ENCODE assay signal across 8 cellular contexts in genomic region chr5:130871346-130872086, GRCh38.
DNase-seq lines count a peak whose midpoint lies in the region; ATAC-seq and TF ChIP-seq lines count a peak whose summit lies in the region.

No MANE protein-coding gene starts in this region.

- H3K36me3 Mint-ChIP-seq in activated CD4-positive, alpha-beta memory T cell treated with anti-CD3 and anti-CD28 coated beads for 36 hours: no peaks in the 10 kb centered on the region

- H3K4me3 ChIP-seq in fibroblast of mammary gland (ENCODE audit: control insufficient read depth, low read depth, low read length): no peak overlapping the region

- POLR2A ChIA-PET in activated CD4-positive, alpha-beta memory T cell treated with anti-CD3 and anti-CD28 coated beads for 36 hours (lab: Charles Lee): no interaction called here

- H3K27ac Mint-ChIP-seq in activated CD4-positive, alpha-beta memory T cell treated with anti-CD3 and anti-CD28 coated beads for 36 hours: no peak overlapping the region

- TF ChIP-seq CTCF in fibroblast of mammary gland (conservative IDR thresholded peaks at IDR 0.05; ENCODE audit: control insufficient read depth, insufficient read depth, low read depth, low read length): peak; percentile 74

- peak; percentile 76 for ATAC-seq in GM21576 (IDR thresholded peaks at IDR 0.05; ENCODE audit: unreplicated experiment)

- CTCF ChIA-PET in activated CD4-positive, alpha-beta memory T cell treated with anti-CD3 and anti-CD28 coated beads for 36 hours (lab: Charles Lee): interaction anchor here (0.6 to 2.4 kb wide), 24 partner anchors 10 to 1086 kb away, joined by 3 to 47 read pairs (median 4); no protein-coding TSS in a partner anchor

- intact Hi-C loops in activated CD4-positive, alpha-beta memory T cell treated with anti-CD3 and anti-CD28 coated beads for 36 hours (cut with micrococcal nuclease): loop anchor here (1.0 kb wide), 3 partner anchors 197 to 546 kb away; no protein-coding TSS in a partner anchor

- peaks cover 8% of the 10 kb centered on the region for H3K4me1 Mint-ChIP-seq in activated CD4-positive, alpha-beta memory T cell treated with anti-CD3 and anti-CD28 coated beads for 36 hours (ENCODE audit: low read depth)

- H3K27me3 Mint-ChIP-seq in activated CD4-positive, alpha-beta memory T cell treated with anti-CD3 and anti-CD28 coated beads for 36 hours: no peaks in the 10 kb centered on the region

- DNase-seq in DMS 273 (lab: John Stamatoyannopoulos, UW; ENCODE audit: unreplicated experiment) (peak; percentile 55), DMS 273 treated with DMSO at 0.1 percent for 48 hours (lab: John Stamatoyannopoulos, UW) (no peak), LHCN-M2 (ENCODE audit: low read depth) (peak; percentile 21), fibroblast of mammary gland (ENCODE audit: low read depth) (peak; percentile 73), renal cortical epithelial cell (ENCODE audit: low read depth) (peak; percentile 3), NCI-H2227 (lab: John Stamatoyannopoulos, UW; ENCODE audit: unreplicated experiment) (no peak)
- peak; percentile 40 for DNase-seq in activated CD4-positive, alpha-beta memory T cell treated with anti-CD3 and anti-CD28 coated beads for 36 hours

- no peak overlapping the region for H3K4me3 Mint-ChIP-seq in activated CD4-positive, alpha-beta memory T cell treated with anti-CD3 and anti-CD28 coated beads for 36 hours

- no peaks in the 10 kb centered on the region for H3K9me3 Mint-ChIP-seq in activated CD4-positive, alpha-beta memory T cell treated with anti-CD3 and anti-CD28 coated beads for 36 hours

Comparison
In these comparisons a context has a peak if more than half of its experiments do, and no peak if none do; other contexts are left out.
1. DNase-seq: peak in DMS 273 (single experiment), LHCN-M2 (single experiment), activated CD4-positive, alpha-beta memory T cell treated with anti-CD3 and anti-CD28 coated beads for 36 hours (single experiment), fibroblast of mammary gland (single experiment) and renal cortical epithelial cell (single experiment); none in DMS 273 treated with DMSO at 0.1 percent for 48 hours (single experiment) and NCI-H2227 (single experiment).